25 cellular contexts compared by ENCODE assay signal in the genomic region with DNA sequence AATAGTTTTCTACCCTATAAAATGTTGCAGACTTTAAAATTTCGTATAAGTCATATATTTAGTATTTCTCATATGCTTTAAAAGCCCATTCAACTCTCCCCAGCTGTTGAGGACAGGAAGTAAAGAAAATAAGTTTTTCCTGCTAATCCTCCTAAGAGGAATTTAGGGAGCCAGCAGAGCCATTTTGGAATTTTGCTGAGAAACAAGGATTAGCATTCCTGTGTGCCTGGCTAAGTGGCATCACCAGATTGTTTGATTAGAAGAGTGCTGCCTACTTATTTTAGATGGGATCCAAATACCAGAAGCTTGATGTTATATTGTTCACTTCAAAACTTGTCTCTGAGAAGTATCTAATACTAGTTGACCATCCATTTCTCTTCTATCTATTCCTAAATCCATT.
A peak's percentile ranks its signal among the peaks of the same experiment; 100 is the strongest.
DNase-seq lines count a peak whose midpoint lies in the region; ATAC-seq and TF ChIP-seq lines count a peak whose summit lies in the region.
"Had no signal": no experiment of that assay in that cellular context is flagged by ENCODE, and none has a peak within 500 bp of the region (broad histone marks: within the 10 kb centered on the region; RNA-seq: fewer than 3 reads in every experiment).

No MANE protein-coding gene starts in this region.

- TF ChIP-seq POLR2A in gastrocnemius medialis (IDR thresholded peaks at IDR 0.05) (no peak), upper lobe of left lung (IDR thresholded peaks at IDR 0.05) (no peak)

- H3K36me3 ChIP-seq in SK-N-SH (replicated peaks in 1 of 2; ENCODE audit: control insufficient read depth in 1 of 2, insufficient read depth in 2 of 2, low read length in 1 of 2) (no peaks in the 10 kb centered on the region), SK-N-MC (ENCODE audit: insufficient read depth, low read length) (no peaks in the 10 kb centered on the region), neural progenitor cell (no peaks in the 10 kb centered on the region), gastrocnemius medialis (no peaks in the 10 kb centered on the region), upper lobe of left lung (no peaks in the 10 kb centered on the region)
- H3K36me3 ChIP-seq: BE2C, BLaER1 had no signal

- in situ Hi-C loops in gastrocnemius medialis (cut with MboI; ENCODE audit: low sequenced_read_pairs in 4 of 4), result no loop called here

- intact Hi-C loops in gastrocnemius medialis (cut with DNase I; ENCODE audit: low total_unique reads), result no loop called here

- H3F3A ChIP-seq in SK-N-SH (replicated peaks; ENCODE audit: insufficient read depth) (no peaks in the 10 kb centered on the region), neural progenitor cell (ENCODE audit: low read depth) (peaks cover 5% of the 10 kb centered on the region)

- no peaks in the 10 kb centered on the region for H3K27me3 Mint-ChIP-seq in neural progenitor cell (ENCODE audit: insufficient read depth, low read depth)
- H3K27me3 Mint-ChIP-seq: CD4-positive, alpha-beta memory T cell; CD4-positive, CD25-positive, alpha-beta regulatory T cell had no signal

- H3K27ac Mint-ChIP-seq in neural progenitor cell, result no peak overlapping the region
- H3K27ac Mint-ChIP-seq: CD14-positive monocyte; CD4-positive, alpha-beta memory T cell; CD4-positive, CD25-positive, alpha-beta regulatory T cell; CD8-positive, alpha-beta memory T cell had no signal

- TF ChIP-seq EP300 in SK-N-SH (IDR thresholded peaks at IDR 0.05; ENCODE audit: borderline replicate concordance in 1 of 2, low read depth in 1 of 2, low read length in 1 of 2) (no peak), upper lobe of left lung (IDR thresholded peaks at IDR 0.05) (no peak)

- no peak for ATAC-seq in SK-N-SH treated with all-trans-retinoic acid at 6 μM for 48 hours
- no peak for ATAC-seq in gastrocnemius medialis
- no peak for ATAC-seq in upper lobe of left lung (ENCODE audit: low FRiP score in 2 of 2)
- ATAC-seq: GM12878 had no signal

- 6% methylated on average over 1 of the region's 1 CpG for WGBS in SK-N-SH (ENCODE audit: low lambda C conversion rate)
- WGBS in upper lobe of left lung, 2 donors, result 60 to 61% methylated on average over 1 of the region's 1 CpG

- H3K4me1 ChIP-seq in SK-N-SH (ENCODE audit: control insufficient read depth in 1 of 2, insufficient read depth in 2 of 2, low read depth in 1 of 2, low read length in 1 of 2) (no peaks in the 10 kb centered on the region), neural progenitor cell (peaks cover 27% of the 10 kb centered on the region), gastrocnemius medialis (no peaks in the 10 kb centered on the region), upper lobe of left lung (no peaks in the 10 kb centered on the region)
- H3K4me1 ChIP-seq: BE2C, BLaER1 had no signal

- TF ChIP-seq CTCF in SK-N-SH (IDR thresholded peaks at IDR 0.05), result no peak
- TF ChIP-seq CTCF in neural progenitor cell (IDR thresholded peaks at IDR 0.05), result no peak
- no peak for TF ChIP-seq CTCF in gastrocnemius medialis (IDR thresholded peaks at IDR 0.05 in 4 of 5, conservative IDR thresholded peaks at IDR 0.05 in 1 of 5)
- TF ChIP-seq CTCF in upper lobe of left lung (IDR thresholded peaks at IDR 0.05), result no peak

- H4K20me1 ChIP-seq in SK-N-SH (ENCODE audit: insufficient read depth) (no peaks in the 10 kb centered on the region), neural progenitor cell (ENCODE audit: low read depth) (no peaks in the 10 kb centered on the region)
- H4K20me1 ChIP-seq: BLaER1 had no signal

- H3K9me2 ChIP-seq in SK-N-SH, result no peaks in the 10 kb centered on the region

- DNase-seq in SK-N-SH, result no peak
- DNase-seq in SK-N-MC (ENCODE audit: low read depth, low spot score), result no peak
- DNase-seq in neural progenitor cell (ENCODE audit: low spot score), result peak; percentile 52
- DNase-seq in gastrocnemius medialis, result no peak
- no peak for DNase-seq in upper lobe of left lung
- no peak for DNase-seq in NCI-H2196 treated with DMSO at 0.1 percent for 48 hours (lab: John Stamatoyannopoulos, UW; ENCODE audit: unreplicated experiment)
- DNase-seq: 8988T; ACHN; BE2C; C1 segment of cervical spinal cord; CD4-positive, alpha-beta memory T cell; CD4-positive, CD25-positive, alpha-beta regulatory T cell; CD8-positive, alpha-beta memory T cell; COR-L47; DMS 273 treated with DMSO at 0.1 percent for 48 hours; DMS153; DMS53; DMS79; DND-41; EL; GDM1 had no signal

- H3K27ac ChIP-seq in SK-N-SH (ENCODE audit: low read depth in 2 of 2, low read length in 1 of 2), result no peak overlapping the region
- H3K27ac ChIP-seq in SK-N-MC, result peak overlapping the region; percentile 10; the same call in 1 of the 2 replicates
- H3K27ac ChIP-seq in neural progenitor cell, result no peak overlapping the region
- no peak overlapping the region for H3K27ac ChIP-seq in gastrocnemius medialis
- no peak overlapping the region for H3K27ac ChIP-seq in upper lobe of left lung
- H3K27ac ChIP-seq: BLaER1 had no signal

- H3K4me1 Mint-ChIP-seq in neural progenitor cell, result peaks cover 8% of the 10 kb centered on the region
- H3K4me1 Mint-ChIP-seq: CD14-positive monocyte; CD4-positive, alpha-beta memory T cell; CD4-positive, CD25-positive, alpha-beta regulatory T cell; CD8-positive, alpha-beta memory T cell had no signal

- TF ChIP-seq RAD21 in SK-N-SH (IDR thresholded peaks at IDR 0.05; ENCODE audit: low read length), result no peak

- no peak overlapping the region for H3K4me2 ChIP-seq in SK-N-SH
- H3K4me2 ChIP-seq in neural progenitor cell, result no peak overlapping the region
- H3K4me2 ChIP-seq: BLaER1 had no signal

- H3K4me3 ChIP-seq in SK-N-SH (ENCODE audit: low read depth in 2 of 2, low read length in 1 of 2), result no peak overlapping the region
- no peak overlapping the region for H3K4me3 ChIP-seq in SK-N-MC
- H3K4me3 ChIP-seq in neural progenitor cell, result no peak overlapping the region
- no peak overlapping the region for H3K4me3 ChIP-seq in gastrocnemius medialis
- H3K4me3 ChIP-seq in upper lobe of left lung, result no peak overlapping the region
- H3K4me3 ChIP-seq: BLaER1, GM12878 had no signal

- H3K9me3 ChIP-seq in SK-N-SH (no peaks in the 10 kb centered on the region), SK-N-MC (ENCODE audit: low read depth, low read length) (no peaks in the 10 kb centered on the region), neural progenitor cell (ENCODE audit: low read depth) (no peaks in the 10 kb centered on the region), gastrocnemius medialis (no peaks in the 10 kb centered on the region), upper lobe of left lung (no peaks in the 10 kb centered on the region)
- H3K9me3 ChIP-seq: BE2C, BLaER1 had no signal

- H3K9ac ChIP-seq in SK-N-SH (no peak overlapping the region), SK-N-MC (ENCODE audit: insufficient read length) (no peak overlapping the region), neural progenitor cell (no peak overlapping the region)
- H3K9ac ChIP-seq: BLaER1 had no signal

- H3K4me3 Mint-ChIP-seq in neural progenitor cell, result no peak overlapping the region
- H3K4me3 Mint-ChIP-seq: CD14-positive monocyte; CD4-positive, alpha-beta memory T cell; CD4-positive, CD25-positive, alpha-beta regulatory T cell; CD8-positive, alpha-beta memory T cell had no signal

- H2AFZ ChIP-seq in SK-N-SH (ENCODE audit: low read depth) (peak overlapping the region; percentile 7; the same call in 1 of the 2 replicates), neural progenitor cell (replicated peaks) (no peak overlapping the region)

- POLR2A ChIA-PET in SK-N-SH (lab: Yijun Ruan, JAX), result no interaction called here

- CTCF ChIA-PET in SK-N-SH (lab: Yijun Ruan, JAX), result no interaction called here

- H3K9me3 Mint-ChIP-seq in neural progenitor cell, result no peaks in the 10 kb centered on the region
- H3K9me3 Mint-ChIP-seq: CD4-positive, CD25-positive, alpha-beta regulatory T cell had no signal

- H3K79me2 ChIP-seq in SK-N-SH (ENCODE audit: insufficient read depth), result no peaks in the 10 kb centered on the region
- no peaks in the 10 kb centered on the region for H3K79me2 ChIP-seq in neural progenitor cell (ENCODE audit: low read depth)

- no peaks in the 10 kb centered on the region; the same call in 1 of the 2 replicates for H3K27me3 ChIP-seq in SK-N-SH (ENCODE audit: insufficient read depth)
- H3K27me3 ChIP-seq in neural progenitor cell, result no peaks in the 10 kb centered on the region
- no peaks in the 10 kb centered on the region for H3K27me3 ChIP-seq in gastrocnemius medialis
- no peaks in the 10 kb centered on the region for H3K27me3 ChIP-seq in upper lobe of left lung
- H3K27me3 ChIP-seq: BE2C, BLaER1 had no signal

- H3K36me3 Mint-ChIP-seq in neural progenitor cell, result no peaks in the 10 kb centered on the region
- H3K36me3 Mint-ChIP-seq: CD14-positive monocyte; CD4-positive, alpha-beta memory T cell; CD4-positive, CD25-positive, alpha-beta regulatory T cell; CD8-positive, alpha-beta memory T cell had no signal

TF ChIP-seq in SK-N-SH, 30 proteins besides CTCF, POLR2A, EP300 and RAD21 (continues in another document):
- TF ChIP-seq, protein P1, sequence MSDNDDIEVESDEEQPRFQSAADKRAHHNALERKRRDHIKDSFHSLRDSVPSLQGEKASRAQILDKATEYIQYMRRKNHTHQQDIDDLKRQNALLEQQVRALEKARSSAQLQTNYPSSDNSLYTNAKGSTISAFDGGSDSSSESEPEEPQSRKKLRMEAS (IDR thresholded peaks at IDR 0.05; ENCODE audit: low read depth), result no peak
- TF ChIP-seq ELF1 (IDR thresholded peaks at IDR 0.05), result no peak
- no peak for TF ChIP-seq TEAD4 (IDR thresholded peaks at IDR 0.05; ENCODE audit: borderline replicate concordance, insufficient read depth)

TF ChIP-seq in SK-N-SH treated with all-trans-retinoic acid at 6 μM for 48 hours, 23 proteins besides CTCF, POLR2A, EP300 and RAD21 (continues in another document):
- TF ChIP-seq, protein P2, sequence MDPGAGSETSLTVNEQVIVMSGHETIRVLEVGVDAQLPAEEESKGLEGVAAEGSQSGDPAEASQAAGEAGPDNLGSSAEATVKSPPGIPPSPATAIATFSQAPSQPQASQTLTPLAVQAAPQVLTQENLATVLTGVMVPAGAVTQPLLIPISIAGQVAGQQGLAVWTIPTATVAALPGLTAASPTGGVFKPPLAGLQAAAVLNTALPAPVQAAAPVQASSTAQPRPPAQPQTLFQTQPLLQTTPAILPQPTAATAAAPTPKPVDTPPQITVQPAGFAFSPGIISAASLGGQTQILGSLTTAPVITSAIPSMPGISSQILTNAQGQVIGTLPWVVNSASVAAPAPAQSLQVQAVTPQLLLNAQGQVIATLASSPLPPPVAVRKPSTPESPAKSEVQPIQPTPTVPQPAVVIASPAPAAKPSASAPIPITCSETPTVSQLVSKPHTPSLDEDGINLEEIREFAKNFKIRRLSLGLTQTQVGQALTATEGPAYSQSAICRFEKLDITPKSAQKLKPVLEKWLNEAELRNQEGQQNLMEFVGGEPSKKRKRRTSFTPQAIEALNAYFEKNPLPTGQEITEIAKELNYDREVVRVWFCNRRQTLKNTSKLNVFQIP (CRISPR knock-in tag; IDR thresholded peaks at IDR 0.05; ENCODE audit: borderline replicate concordance, low read depth), result no peak
- TF ChIP-seq OSR1 (CRISPR knock-in tag; IDR thresholded peaks at IDR 0.05), result no peak
- no peak for TF ChIP-seq PPARA (CRISPR knock-in tag; IDR thresholded peaks at IDR 0.05; ENCODE audit: borderline replicate concordance)
- TF ChIP-seq CSDC2 (CRISPR knock-in tag; IDR thresholded peaks at IDR 0.05), result no peak
- no peak for TF ChIP-seq ESRRG (CRISPR knock-in tag; IDR thresholded peaks at IDR 0.05)
- no peak for TF ChIP-seq GLIS3 (CRISPR knock-in tag; IDR thresholded peaks at IDR 0.05)
- no peak for TF ChIP-seq TCF4 (CRISPR knock-in tag; IDR thresholded peaks at IDR 0.05; ENCODE audit: borderline replicate concordance)
